Comparison of ENCODE assay signal across 23 cellular contexts in genomic region chr3:138373695-138374094, GRCh38. TPM values are rescaled to one million over a fixed set of nuclear protein-coding genes. Genes with fewer than 3 reads are reported as not detected.
A peak's percentile ranks its signal among the peaks of the same experiment; 100 is the strongest.
DNase-seq lines count a peak whose midpoint lies in the region; ATAC-seq and TF ChIP-seq lines count a peak whose summit lies in the region.
"Had no signal": no experiment of that assay in that cellular context is flagged by ENCODE, and none has a peak within 500 bp of the region (broad histone marks: within the 10 kb centered on the region; RNA-seq: fewer than 3 reads in every experiment).

No MANE protein-coding gene starts in this region.

- peaks cover 3 to 90% (median 50%) of the 10 kb centered on the region in 12 donors for H3K4me1 ChIP-seq in heart left ventricle
- H3K4me1 ChIP-seq in right atrium auricular region: peaks cover 0 to 80% of the 10 kb centered on the region in 2 donors

- intact Hi-C loops in heart left ventricle (cut with DNase I) (no loop called here), left cardiac atrium (cut with DNase I) (no loop called here), Right ventricle myocardium superior (cut with DNase I) (no loop called here), posterior vena cava (cut with DNase I) (no loop called here)

- no peaks in the 10 kb centered on the region for H3K9me3 ChIP-seq in heart left ventricle
- H3K9me3 ChIP-seq in right atrium auricular region: no peaks in the 10 kb centered on the region

- peaks cover 0 to 38% (median 21%) of the 10 kb centered on the region in 9 donors for H3K36me3 ChIP-seq in heart left ventricle
- H3K36me3 ChIP-seq in right atrium auricular region: peaks cover 25% of the 10 kb centered on the region

- TF ChIP-seq CTCF in heart left ventricle (IDR thresholded peaks at IDR 0.05): no peak
- TF ChIP-seq CTCF in right atrium auricular region (IDR thresholded peaks at IDR 0.05): no peak

- H3K4me3 ChIP-seq in heart left ventricle: no peak overlapping the region
- H3K4me3 ChIP-seq in right atrium auricular region: no peak overlapping the region

- H3K27me3 ChIP-seq in heart left ventricle: no peaks in the 10 kb centered on the region
- H3K27me3 ChIP-seq in right atrium auricular region: no peaks in the 10 kb centered on the region

- WGBS in heart left ventricle, 4 donors: 99% methylated on average over 5 of the region's 5 CpGs

- H3K27ac ChIP-seq in heart left ventricle (peak overlapping the region in 11 of 12 donors; percentile 23 to 96 (median 89)), right atrium auricular region (peak overlapping the region; percentile 74 to 95), caudate nucleus (ENCODE audit: low read depth, low read length) (no peak overlapping the region)

- ATAC-seq in heart left ventricle (no peak), left cardiac atrium (no peak), Right ventricle myocardium superior (ENCODE audit: poor library complexity) (no peak)
- ATAC-seq: HCT116 had no signal

- TF ChIP-seq POLR2A in heart left ventricle (IDR thresholded peaks at IDR 0.05): no peak

- DNase-seq in heart left ventricle (no peak), left cardiac atrium (no peak), right atrium auricular region (ENCODE audit: low spot score) (no peak), Right ventricle myocardium superior (no peak), posterior vena cava (ENCODE audit: low spot score) (peak; percentile 11), caudate nucleus (lab: John Stamatoyannopoulos, UW) (no peak), NCI-H226 (no peak)
- DNase-seq: 8988T; C1 segment of cervical spinal cord; Calu3; CD4-positive, alpha-beta memory T cell; COR-L47; DMS53; DMS79 treated with DMSO at 0.1 percent for 48 hours; GF-D8; GOT3; H9; HFFc6 had no signal

RNA-seq across cellular contexts. Expression of gene MRAS, which starts 25.3 kb away (rescaled TPM):
- total RNA-seq in heart left ventricle (100 to 1,000 TPM; 227 to 413 (median 254) TPM), left cardiac atrium (100 to 1,000 TPM; 213 to 242 TPM), right atrium auricular region (100 to 1,000 TPM; 174 to 288 TPM), Right ventricle myocardium superior (368 TPM), posterior vena cava (100 to 1,000 TPM in 1 of 2 donors, 10 to 100 TPM in 1; 81.5 to 102 TPM)
- polyA plus RNA-seq in heart left ventricle: 100 to 1,000 TPM; 112 to 245 TPM
- polyA plus RNA-seq: CD4-positive, alpha-beta memory T cell had no signal

RNA-seq across cellular contexts. Expression of gene NME9, which starts 44.0 kb away (rescaled TPM):
- total RNA-seq in heart left ventricle (not detected), left cardiac atrium (not detected), right atrium auricular region (not detected), Right ventricle myocardium superior (not detected), posterior vena cava (not detected)
- not detected for polyA plus RNA-seq in heart left ventricle
- total RNA-seq: A673, Calu3, Daoy, G401, H9, HFFc6 had no signal
- polyA plus RNA-seq: BJ had no signal
